In the genomic region with DNA sequence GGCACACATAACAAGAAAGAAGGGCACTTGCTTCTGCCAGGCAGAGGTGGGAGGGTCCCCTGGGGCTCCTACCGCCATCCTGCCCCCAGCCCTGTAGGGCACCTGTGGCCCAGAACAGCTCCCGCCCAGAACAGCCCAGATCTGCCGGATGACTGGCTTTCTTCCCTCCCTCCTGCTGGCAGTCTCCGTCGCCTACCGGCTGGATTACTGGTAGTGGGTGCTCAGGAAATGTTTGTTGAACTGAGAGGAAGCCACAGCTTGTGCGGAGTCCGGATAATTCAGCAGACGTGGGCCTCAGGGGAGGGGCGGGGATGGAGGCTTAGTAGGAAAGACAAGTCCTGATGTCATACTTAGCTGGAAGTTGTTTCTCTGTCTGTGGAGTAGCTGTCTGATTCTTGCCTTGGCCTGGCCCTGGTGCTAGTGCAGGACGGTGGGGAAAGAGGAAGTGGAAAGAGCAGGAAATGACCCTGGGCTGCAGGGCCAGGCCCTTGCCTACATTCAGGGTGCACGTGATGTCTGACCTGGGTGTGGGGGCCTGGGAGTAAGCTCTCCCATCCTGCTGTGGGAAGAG, we compare ENCODE assay signal across 1 cellular context.
TF ChIP-seq lines count a peak whose summit lies in the region.

No MANE protein-coding gene starts in this region.

TF ChIP-seq in HepG2, 621 proteins besides CTCF, POLR2A, EP300 and RAD21:
- TF ChIP-seq, protein P1, sequence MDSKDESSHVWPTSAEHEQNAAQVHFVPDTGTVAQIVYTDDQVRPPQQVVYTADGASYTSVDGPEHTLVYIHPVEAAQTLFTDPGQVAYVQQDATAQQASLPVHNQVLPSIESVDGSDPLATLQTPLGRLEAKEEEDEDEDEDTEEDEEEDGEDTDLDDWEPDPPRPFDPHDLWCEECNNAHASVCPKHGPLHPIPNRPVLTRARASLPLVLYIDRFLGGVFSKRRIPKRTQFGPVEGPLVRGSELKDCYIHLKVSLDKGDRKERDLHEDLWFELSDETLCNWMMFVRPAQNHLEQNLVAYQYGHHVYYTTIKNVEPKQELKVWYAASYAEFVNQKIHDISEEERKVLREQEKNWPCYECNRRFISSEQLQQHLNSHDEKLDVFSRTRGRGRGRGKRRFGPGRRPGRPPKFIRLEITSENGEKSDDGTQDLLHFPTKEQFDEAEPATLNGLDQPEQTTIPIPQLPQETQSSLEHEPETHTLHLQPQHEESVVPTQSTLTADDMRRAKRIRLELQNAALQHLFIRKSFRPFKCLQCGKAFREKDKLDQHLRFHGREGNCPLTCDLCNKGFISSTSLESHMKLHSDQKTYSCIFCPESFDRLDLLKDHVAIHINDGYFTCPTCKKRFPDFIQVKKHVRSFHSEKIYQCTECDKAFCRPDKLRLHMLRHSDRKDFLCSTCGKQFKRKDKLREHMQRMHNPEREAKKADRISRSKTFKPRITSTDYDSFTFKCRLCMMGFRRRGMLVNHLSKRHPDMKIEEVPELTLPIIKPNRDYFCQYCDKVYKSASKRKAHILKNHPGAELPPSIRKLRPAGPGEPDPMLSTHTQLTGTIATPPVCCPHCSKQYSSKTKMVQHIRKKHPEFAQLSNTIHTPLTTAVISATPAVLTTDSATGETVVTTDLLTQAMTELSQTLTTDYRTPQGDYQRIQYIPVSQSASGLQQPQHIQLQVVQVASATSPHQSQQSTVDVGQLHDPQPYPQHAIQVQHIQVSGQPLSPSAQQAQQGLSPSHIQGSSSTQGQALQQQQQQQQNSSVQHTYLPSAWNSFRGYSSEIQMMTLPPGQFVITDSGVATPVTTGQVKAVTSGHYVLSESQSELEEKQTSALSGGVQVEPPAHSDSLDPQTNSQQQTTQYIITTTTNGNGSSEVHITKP (CRISPR knock-in tag; IDR thresholded peaks at IDR 0.05; ENCODE audit: low read depth), result no peak
- TF ChIP-seq, protein P2, sequence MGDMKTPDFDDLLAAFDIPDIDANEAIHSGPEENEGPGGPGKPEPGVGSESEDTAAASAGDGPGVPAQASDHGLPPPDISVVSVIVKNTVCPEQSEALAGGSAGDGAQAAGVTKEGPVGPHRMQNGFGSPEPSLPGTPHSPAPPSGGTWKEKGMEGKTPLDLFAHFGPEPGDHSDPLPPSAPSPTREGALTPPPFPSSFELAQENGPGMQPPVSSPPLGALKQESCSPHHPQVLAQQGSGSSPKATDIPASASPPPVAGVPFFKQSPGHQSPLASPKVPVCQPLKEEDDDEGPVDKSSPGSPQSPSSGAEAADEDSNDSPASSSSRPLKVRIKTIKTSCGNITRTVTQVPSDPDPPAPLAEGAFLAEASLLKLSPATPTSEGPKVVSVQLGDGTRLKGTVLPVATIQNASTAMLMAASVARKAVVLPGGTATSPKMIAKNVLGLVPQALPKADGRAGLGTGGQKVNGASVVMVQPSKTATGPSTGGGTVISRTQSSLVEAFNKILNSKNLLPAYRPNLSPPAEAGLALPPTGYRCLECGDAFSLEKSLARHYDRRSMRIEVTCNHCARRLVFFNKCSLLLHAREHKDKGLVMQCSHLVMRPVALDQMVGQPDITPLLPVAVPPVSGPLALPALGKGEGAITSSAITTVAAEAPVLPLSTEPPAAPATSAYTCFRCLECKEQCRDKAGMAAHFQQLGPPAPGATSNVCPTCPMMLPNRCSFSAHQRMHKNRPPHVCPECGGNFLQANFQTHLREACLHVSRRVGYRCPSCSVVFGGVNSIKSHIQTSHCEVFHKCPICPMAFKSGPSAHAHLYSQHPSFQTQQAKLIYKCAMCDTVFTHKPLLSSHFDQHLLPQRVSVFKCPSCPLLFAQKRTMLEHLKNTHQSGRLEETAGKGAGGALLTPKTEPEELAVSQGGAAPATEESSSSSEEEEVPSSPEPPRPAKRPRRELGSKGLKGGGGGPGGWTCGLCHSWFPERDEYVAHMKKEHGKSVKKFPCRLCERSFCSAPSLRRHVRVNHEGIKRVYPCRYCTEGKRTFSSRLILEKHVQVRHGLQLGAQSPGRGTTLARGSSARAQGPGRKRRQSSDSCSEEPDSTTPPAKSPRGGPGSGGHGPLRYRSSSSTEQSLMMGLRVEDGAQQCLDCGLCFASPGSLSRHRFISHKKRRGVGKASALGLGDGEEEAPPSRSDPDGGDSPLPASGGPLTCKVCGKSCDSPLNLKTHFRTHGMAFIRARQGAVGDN (CRISPR knock-in tag; IDR thresholded peaks at IDR 0.05), result peak; percentile 22; the same call in 1 of the 2 replicates
